1 cellular context compared by ENCODE assay signal in genomic region chr14:70702154-70702553, GRCh38.
TF ChIP-seq lines count a peak whose summit lies in the region.

No MANE protein-coding gene starts in this region.

TF ChIP-seq in H1, 55 proteins besides CTCF, POLR2A, EP300 and RAD21 (continued from another document):
- no peak for TF ChIP-seq ZNF274 (IDR thresholded peaks at IDR 0.05; ENCODE audit: borderline replicate concordance, extremely low read depth, low read length)
- TF ChIP-seq CBX8 (IDR thresholded peaks at IDR 0.05; ENCODE audit: borderline replicate concordance, low read depth, low read length): no peak
- no peak for TF ChIP-seq SAP30 (IDR thresholded peaks at IDR 0.05; ENCODE audit: insufficient read depth, insufficient replicate concordance, low read length)
- no peak for TF ChIP-seq EGR1 (IDR thresholded peaks at IDR 0.05; ENCODE audit: borderline replicate concordance, low read depth, low read length)
- no peak for TF ChIP-seq JUND (IDR thresholded peaks at IDR 0.05; ENCODE audit: low read length)
- no peak for TF ChIP-seq TAF1 (IDR thresholded peaks at IDR 0.05; ENCODE audit: low read depth, low read length)
- TF ChIP-seq CREB1 (IDR thresholded peaks at IDR 0.05): no peak
- no peak for TF ChIP-seq TAF7 (optimal IDR thresholded peaks at IDR 0.05; ENCODE audit: borderline replicate concordance, low read depth, low read length)
- TF ChIP-seq BACH1 (IDR thresholded peaks at IDR 0.05; ENCODE audit: low read length): no peak
- no peak for TF ChIP-seq POLR2AphosphoS5 (IDR thresholded peaks at IDR 0.05; ENCODE audit: low read depth, low read length)
- no peak for TF ChIP-seq E2F6 (IDR thresholded peaks at IDR 0.05)
- TF ChIP-seq BCL11A (IDR thresholded peaks at IDR 0.05; ENCODE audit: low read depth in 2 of 2, low read length in 2 of 2): no peak
- no peak for TF ChIP-seq KDM1A (IDR thresholded peaks at IDR 0.05; ENCODE audit: borderline replicate concordance, low read length)
- TF ChIP-seq YY1 (IDR thresholded peaks at IDR 0.05; ENCODE audit: low read depth, low read length): no peak
- TF ChIP-seq FOSL1 (IDR thresholded peaks at IDR 0.05; ENCODE audit: insufficient read depth, low read depth, low read length): no peak
- no peak for TF ChIP-seq SIRT6 (IDR thresholded peaks at IDR 0.05; ENCODE audit: low read length)
- no peak for TF ChIP-seq TBP (IDR thresholded peaks at IDR 0.05; ENCODE audit: low read depth, low read length)
- no peak for TF ChIP-seq CTBP2 (IDR thresholded peaks at IDR 0.05; ENCODE audit: borderline replicate concordance, insufficient read depth, insufficient read length, low read length)
TF ChIP-seq in H1: peak in this region for 0.
